ENCODE assay signal across 8 cellular contexts in the genomic region with DNA sequence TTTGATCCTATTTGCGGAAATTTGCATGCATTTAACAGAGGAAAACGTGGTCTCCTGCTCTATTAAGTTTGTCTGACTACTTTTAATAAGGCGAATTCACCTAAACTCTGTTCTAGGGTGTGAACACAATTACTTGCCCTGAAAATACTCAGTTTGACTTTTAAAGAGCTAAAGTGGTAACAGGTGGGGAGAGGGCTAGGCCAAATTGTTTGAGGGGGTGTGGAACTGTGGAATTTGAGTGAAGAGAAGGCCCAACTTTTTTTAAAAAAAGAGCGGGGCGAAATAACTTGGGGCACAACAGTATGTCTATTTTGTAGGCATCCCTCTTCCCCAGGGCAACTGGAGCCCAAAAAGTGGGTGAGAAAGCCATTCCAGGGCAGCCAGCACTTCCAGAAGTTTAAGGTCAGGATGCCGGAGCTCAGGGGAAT. TPM values are rescaled to one million over a fixed set of nuclear protein-coding genes. Genes with fewer than 3 reads are reported as not detected.
DNase-seq lines count a peak whose midpoint lies in the region; FAIRE-seq and TF ChIP-seq lines count a peak whose summit lies in the region.

No MANE protein-coding gene starts in this region.

- DNase-seq in H54 (ENCODE audit: insufficient read length, low spot score) = no peak
- DNase-seq in NB4 (ENCODE audit: low read depth) = no peak
- no peak for DNase-seq in endothelial cell (ENCODE audit: low spot score)
- DNase-seq in DMS 273 (lab: John Stamatoyannopoulos, UW; ENCODE audit: unreplicated experiment) = no peak
- DNase-seq in NK-92 treated with Interleukin-12 subunit alpha and Interleukin-12 subunit beta, amount 100 ng/mL, for 24 hours (lab: John Stamatoyannopoulos, UW) = no peak
- no peak for DNase-seq in activated CD4-positive, alpha-beta T cell treated with anti-CD3 and anti-CD28 coated beads for 4 hours

- peaks cover 11% of the 10 kb centered on the region for H3K27me3 Mint-ChIP-seq in endothelial cell (ENCODE audit: unreplicated experiment)

- H3K4me1 ChIP-seq in rectal smooth muscle tissue (ENCODE audit: control insufficient read depth, insufficient read depth, low read length) = peaks cover 10% of the 10 kb centered on the region

- no peaks in the 10 kb centered on the region for H3K27me3 ChIP-seq in rectal smooth muscle tissue (ENCODE audit: control insufficient read depth, insufficient read depth, low read length)

- H3K36me3 ChIP-seq in rectal smooth muscle tissue (ENCODE audit: control insufficient read depth, insufficient read depth, low read length) = no peaks in the 10 kb centered on the region

- FAIRE-seq in H54 (lab: Jason Lieb, UNC) = peak; percentile 27

- TF ChIP-seq POLR2A in H54 (IDR thresholded peaks at IDR 0.05; ENCODE audit: low read depth, low read length) (no peak), NB4 (IDR thresholded peaks at IDR 0.05; ENCODE audit: extremely low read depth, insufficient read length) (no peak)

- TF ChIP-seq CTCF in GM12875 (IDR thresholded peaks at IDR 0.05; ENCODE audit: borderline replicate concordance, insufficient read depth, low read depth, low read length) (no peak), NB4 (IDR thresholded peaks at IDR 0.05; ENCODE audit: low read depth, low read length) (no peak), endothelial cell (IDR thresholded peaks at IDR 0.05; ENCODE audit: unreplicated experiment) (no peak)

- H3K4me1 Mint-ChIP-seq in endothelial cell (ENCODE audit: unreplicated experiment) = peaks cover 23% of the 10 kb centered on the region

- peak overlapping the region; percentile 97 for H3K4me3 Mint-ChIP-seq in endothelial cell (ENCODE audit: unreplicated experiment)

- H3K9me3 Mint-ChIP-seq in endothelial cell (ENCODE audit: unreplicated experiment) = no peaks in the 10 kb centered on the region

- peak overlapping the region; percentile 97 for H3K27ac Mint-ChIP-seq in endothelial cell (ENCODE audit: unreplicated experiment)

- no peaks in the 10 kb centered on the region for H3K36me3 Mint-ChIP-seq in endothelial cell (ENCODE audit: low read depth, unreplicated experiment)

- H3K4me3 ChIP-seq in GM12875 (ENCODE audit: low read depth, low read length) (peak overlapping the region; percentile 98), NB4 (ENCODE audit: low read depth, low read length) (peak overlapping the region; percentile 89), rectal smooth muscle tissue (ENCODE audit: low read length) (peak overlapping the region; percentile 98)

- peak overlapping the region; percentile 93 for H3K27ac ChIP-seq in rectal smooth muscle tissue (ENCODE audit: low read depth, low read length)

- no peak overlapping the region for H3K9ac ChIP-seq in rectal smooth muscle tissue (ENCODE audit: low read length)

RNA-seq across cellular contexts. Expression of a gene that starts 0.6 kb away (rescaled TPM):
- 219 TPM for total RNA-seq in endothelial cell (ENCODE audit: unreplicated experiment)
